ENCODE assay signal across 14 cellular contexts in the genomic region with DNA sequence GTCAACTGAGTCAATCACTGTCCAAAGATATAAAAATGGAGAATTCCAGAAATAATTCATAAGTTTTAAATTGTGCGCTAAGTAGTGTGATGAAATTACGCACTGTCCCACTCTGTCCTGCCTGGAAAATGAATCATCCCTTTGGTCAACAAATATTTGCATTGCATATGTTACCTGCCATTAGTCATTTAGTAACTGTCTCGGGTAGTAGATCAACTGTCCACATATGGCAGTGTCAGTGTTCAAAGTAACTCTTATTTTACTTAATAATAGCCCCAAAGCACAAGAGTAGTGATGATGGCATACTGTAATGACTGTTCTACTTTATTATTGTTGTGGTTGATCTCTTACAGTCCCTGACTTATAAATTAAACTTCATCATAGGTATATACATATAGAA. TPM values are rescaled to one million over a fixed set of nuclear protein-coding genes. Genes with fewer than 3 reads are reported as not detected.
DNase-seq lines count a peak whose midpoint lies in the region; ATAC-seq and TF ChIP-seq lines count a peak whose summit lies in the region.
"Had no signal": no experiment of that assay in that cellular context is flagged by ENCODE, and none has a peak within 500 bp of the region (broad histone marks: within the 10 kb centered on the region; RNA-seq: fewer than 3 reads in every experiment).

No MANE protein-coding gene starts in this region.

- no peak overlapping the region for H2AFZ ChIP-seq in DND-41 (ENCODE audit: low read depth, low read length)

- H3K27me3 Mint-ChIP-seq in naive thymus-derived CD8-positive, alpha-beta T cell: no peaks in the 10 kb centered on the region
- H3K27me3 Mint-ChIP-seq: activated CD4-positive, alpha-beta memory T cell treated with anti-CD3 and anti-CD28 coated beads, Interleukin-2, amount 10 ng/mL, durations not matched to agents 7 days and 5 days had no signal

- DNase-seq in DND-41 (no peak), NCI-H69 (lab: John Stamatoyannopoulos, UW) (peak; percentile 15), choroid plexus epithelial cell (ENCODE audit: low read depth) (peak; percentile 42), T1000 (lab: John Stamatoyannopoulos, UW) (no peak), GOT3 (lab: John Stamatoyannopoulos, UW) (no peak)
- DNase-seq in naive thymus-derived CD8-positive, alpha-beta T cell: no peak
- DNase-seq: activated CD4-positive, alpha-beta memory T cell treated with anti-CD3 and anti-CD28 coated beads, Interleukin-2, amount 10 ng/mL, durations not matched to agents 7 days and 5 days; DMS79 treated with DMSO at 0.1 percent for 48 hours had no signal

- H4K20me1 ChIP-seq in DND-41 (ENCODE audit: insufficient read depth, low read length): peaks cover 74% of the 10 kb centered on the region

- H3K4me3 ChIP-seq in DND-41 (ENCODE audit: low read depth in 1 of 2, low read length in 2 of 2): peak overlapping the region in 1 of 2 experiments; percentile 36; a peak in 1 of 4 replicates
- no peak overlapping the region for H3K4me3 ChIP-seq in choroid plexus epithelial cell (ENCODE audit: low read depth, low read length)
- H3K4me3 ChIP-seq: skin epidermis had no signal

- no peaks in the 10 kb centered on the region for H3K9me3 Mint-ChIP-seq in naive thymus-derived CD8-positive, alpha-beta T cell
- H3K9me3 Mint-ChIP-seq: activated CD4-positive, alpha-beta memory T cell treated with anti-CD3 and anti-CD28 coated beads, Interleukin-2, amount 10 ng/mL, durations not matched to agents 7 days and 5 days had no signal

- no peaks in the 10 kb centered on the region for H3K27me3 ChIP-seq in DND-41 (ENCODE audit: insufficient read depth, low read length, poor library complexity)
- H3K27me3 ChIP-seq: gastroesophageal sphincter had no signal

- no peak overlapping the region for H3K27ac ChIP-seq in DND-41 (ENCODE audit: low read length)
- H3K27ac ChIP-seq: gastroesophageal sphincter, KMS-11, skin epidermis had no signal

- H3K4me1 ChIP-seq in DND-41 (ENCODE audit: insufficient read depth, low read length): peaks cover 57% of the 10 kb centered on the region

- H3K27ac Mint-ChIP-seq in naive thymus-derived CD8-positive, alpha-beta T cell: peak overlapping the region in 5 of 10 donors; percentile 4 to 67 (median 28)
- H3K27ac Mint-ChIP-seq: activated CD4-positive, alpha-beta memory T cell treated with anti-CD3 and anti-CD28 coated beads, Interleukin-2, amount 10 ng/mL, durations not matched to agents 7 days and 5 days had no signal

- H3K79me2 ChIP-seq in DND-41 (ENCODE audit: insufficient read depth, low read length): peaks cover 88% of the 10 kb centered on the region

- H3K4me1 Mint-ChIP-seq in naive thymus-derived CD8-positive, alpha-beta T cell: peaks cover 24 to 73% (median 66%) of the 10 kb centered on the region in 4 donors

- H3K36me3 Mint-ChIP-seq in naive thymus-derived CD8-positive, alpha-beta T cell: peaks cover 0 to 26% (median 5%) of the 10 kb centered on the region in 3 donors

- no peaks in the 10 kb centered on the region for H3K9me3 ChIP-seq in DND-41 (ENCODE audit: insufficient read depth, low read length, severe bottlenecking)
- H3K9me3 ChIP-seq: gastroesophageal sphincter had no signal

- H3K4me3 Mint-ChIP-seq in naive thymus-derived CD8-positive, alpha-beta T cell: peak overlapping the region; percentile 85 to 100 (median 98)
- H3K4me3 Mint-ChIP-seq: activated CD4-positive, alpha-beta memory T cell treated with anti-CD3 and anti-CD28 coated beads, Interleukin-2, amount 10 ng/mL, durations not matched to agents 7 days and 5 days had no signal

- POLR2A ChIA-PET in naive thymus-derived CD8-positive, alpha-beta T cell (lab: Charles Lee): interaction anchor here (0.6 kb wide), 1 partner anchor 33 kb away, joined by 4 read pairs; no protein-coding TSS in a partner anchor

- peak overlapping the region; percentile 74 for H3K4me2 ChIP-seq in DND-41 (ENCODE audit: insufficient read depth, low read length)

- TF ChIP-seq CTCF in DND-41 (IDR thresholded peaks at IDR 0.05; ENCODE audit: borderline replicate concordance, extremely low read depth, low read length, poor library complexity, severe bottlenecking) (no peak), choroid plexus epithelial cell (conservative IDR thresholded peaks at IDR 0.05; ENCODE audit: low read depth, low read length) (no peak)

- peaks cover 31% of the 10 kb centered on the region for H3K36me3 ChIP-seq in DND-41 (ENCODE audit: insufficient read depth, low read length)
- H3K36me3 ChIP-seq: gastroesophageal sphincter had no signal

- no peak overlapping the region for H3K9ac ChIP-seq in DND-41 (ENCODE audit: low read depth, low read length)
- H3K9ac ChIP-seq: KMS-11 had no signal

- ATAC-seq in DND-41 (ENCODE audit: insufficient read depth, low read depth): no peak
- ATAC-seq in naive thymus-derived CD8-positive, alpha-beta T cell: no peak
- no peak for ATAC-seq in HG02642 (IDR thresholded peaks at IDR 0.05; ENCODE audit: poor library complexity, unreplicated experiment)
- no peak for ATAC-seq in GM18511 (IDR thresholded peaks at IDR 0.05; ENCODE audit: unreplicated experiment)
- ATAC-seq: gastroesophageal sphincter, SK-N-SH treated with all-trans-retinoic acid at 6 μM for 48 hours had no signal

RNA-seq across cellular contexts. Expression of gene YTHDC1, which starts 3.4 kb away (rescaled TPM):
- 100 to 1,000 TPM; 251 to 261 TPM for total RNA-seq in naive thymus-derived CD8-positive, alpha-beta T cell
- polyA plus RNA-seq in naive thymus-derived CD8-positive, alpha-beta T cell: 10 to 100 TPM; 22.4 to 39.3 (median 29.9) TPM

Comparison
In these comparisons a context has a peak if more than half of its experiments do, and no peak if none do; other contexts are left out.
1. DNase-seq: peak in NCI-H69 (single experiment) and choroid plexus epithelial cell (single experiment); none in DND-41 (single experiment), naive thymus-derived CD8-positive, alpha-beta T cell (0 of 10), T1000 (single experiment) and GOT3 (single experiment).